Comparison of ENCODE assay signal across 1 cellular context in the genomic region with DNA sequence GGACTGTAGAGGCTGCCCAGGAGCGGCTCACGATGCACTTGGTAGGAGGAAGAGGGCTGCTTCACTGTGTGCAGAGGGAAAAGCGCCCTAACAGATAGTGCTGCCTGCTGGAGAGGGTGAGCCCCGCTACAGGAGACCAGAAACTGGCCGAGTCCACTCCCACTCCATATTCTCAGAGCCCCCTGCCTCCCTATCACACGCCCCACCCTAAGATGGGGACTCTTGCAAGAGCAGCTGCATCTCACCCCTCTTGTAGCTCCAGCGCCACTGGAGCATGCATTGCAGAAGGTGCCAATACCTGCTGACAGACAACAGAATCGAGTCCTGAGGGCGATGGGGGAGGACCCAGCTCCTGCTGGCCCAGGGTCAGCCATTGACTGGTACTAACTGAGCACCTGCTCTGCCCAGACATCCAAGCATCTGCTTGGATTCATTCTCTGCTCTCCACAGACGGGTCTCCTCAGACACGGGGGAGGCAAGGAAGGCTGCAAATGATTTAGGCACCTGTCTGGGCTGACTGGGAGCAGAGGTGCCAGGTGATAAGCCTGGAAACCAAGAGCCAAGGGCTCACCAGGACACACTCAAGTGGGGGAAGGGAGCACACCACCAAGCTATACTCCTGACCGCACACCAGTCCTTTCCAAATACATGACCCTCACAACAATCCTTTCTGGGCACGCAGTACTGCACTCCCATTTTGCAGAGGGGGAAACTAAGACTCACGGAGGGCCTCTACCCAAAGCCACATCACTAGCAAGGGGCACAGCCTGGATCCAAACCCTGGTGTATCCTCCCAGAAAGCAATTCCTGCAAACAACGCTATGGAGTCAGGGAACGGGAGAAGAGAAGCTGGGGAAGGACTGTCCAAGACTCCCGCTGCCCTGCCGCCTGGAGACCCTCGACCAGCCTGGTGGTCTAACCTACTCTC.
TF ChIP-seq lines count a peak whose summit lies in the region.

No MANE protein-coding gene starts in this region.

TF ChIP-seq in WTC11, 78 proteins besides CTCF, POLR2A, EP300 and RAD21 (continued from another document):
- TF ChIP-seq, protein P1, sequence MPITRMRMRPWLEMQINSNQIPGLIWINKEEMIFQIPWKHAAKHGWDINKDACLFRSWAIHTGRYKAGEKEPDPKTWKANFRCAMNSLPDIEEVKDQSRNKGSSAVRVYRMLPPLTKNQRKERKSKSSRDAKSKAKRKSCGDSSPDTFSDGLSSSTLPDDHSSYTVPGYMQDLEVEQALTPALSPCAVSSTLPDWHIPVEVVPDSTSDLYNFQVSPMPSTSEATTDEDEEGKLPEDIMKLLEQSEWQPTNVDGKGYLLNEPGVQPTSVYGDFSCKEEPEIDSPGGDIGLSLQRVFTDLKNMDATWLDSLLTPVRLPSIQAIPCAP (CRISPR knock-in tag; IDR thresholded peaks at IDR 0.05) = no peak
- TF ChIP-seq ESRRA (CRISPR knock-in tag; IDR thresholded peaks at IDR 0.05; ENCODE audit: borderline replicate concordance) (no peak), EMX1 (CRISPR knock-in tag; IDR thresholded peaks at IDR 0.05) (no peak), HMGA2 (CRISPR knock-in tag; IDR thresholded peaks at IDR 0.05) (no peak), KAT7 (CRISPR knock-in tag; IDR thresholded peaks at IDR 0.05; ENCODE audit: borderline replicate concordance) (no peak), FOXJ3 (CRISPR knock-in tag; IDR thresholded peaks at IDR 0.05; ENCODE audit: borderline replicate concordance) (no peak), SP1 (CRISPR knock-in tag; conservative IDR thresholded peaks at IDR 0.05) (no peak), ZNF396 (CRISPR knock-in tag; IDR thresholded peaks at IDR 0.05; ENCODE audit: borderline replicate concordance) (no peak), E2F4 (CRISPR knock-in tag; IDR thresholded peaks at IDR 0.05; ENCODE audit: borderline replicate concordance, low read depth) (no peak), ETV6 (CRISPR knock-in tag; IDR thresholded peaks at IDR 0.05) (no peak), SOX15 (CRISPR knock-in tag; IDR thresholded peaks at IDR 0.05) (no peak), ARID4B (CRISPR knock-in tag; IDR thresholded peaks at IDR 0.05; ENCODE audit: borderline replicate concordance) (no peak), MYBL2 (CRISPR knock-in tag; IDR thresholded peaks at IDR 0.05) (no peak)
- TF ChIP-seq, protein P2, sequence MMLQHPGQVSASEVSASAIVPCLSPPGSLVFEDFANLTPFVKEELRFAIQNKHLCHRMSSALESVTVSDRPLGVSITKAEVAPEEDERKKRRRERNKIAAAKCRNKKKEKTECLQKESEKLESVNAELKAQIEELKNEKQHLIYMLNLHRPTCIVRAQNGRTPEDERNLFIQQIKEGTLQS (CRISPR knock-in tag; conservative IDR thresholded peaks at IDR 0.05) = no peak
